Comparison of ENCODE assay signal across 10 cellular contexts in genomic region chr6:11139051-11139960, GRCh38. TPM values are rescaled to one million over a fixed set of nuclear protein-coding genes. Genes with fewer than 3 reads are reported as not detected.
DNase-seq lines count a peak whose midpoint lies in the region; ATAC-seq and TF ChIP-seq lines count a peak whose summit lies in the region.
"Had no signal": no experiment of that assay in that cellular context is flagged by ENCODE, and none has a peak within 500 bp of the region (broad histone marks: within the 10 kb centered on the region; RNA-seq: fewer than 3 reads in every experiment).

No MANE protein-coding gene starts in this region.

- no peaks in the 10 kb centered on the region; the same call in 1 of the 2 replicates for H3K36me3 ChIP-seq in Caco-2 (ENCODE audit: control insufficient read depth, insufficient read depth, low read length)
- H3K36me3 ChIP-seq in PC-9 (ENCODE audit: low read depth): peaks cover 8% of the 10 kb centered on the region; the same call in 1 of the 2 replicates
- no peaks in the 10 kb centered on the region for H3K36me3 ChIP-seq in GM23338 (ENCODE audit: insufficient read depth)

- H3K4me2 ChIP-seq in PC-9: no peak overlapping the region
- no peak overlapping the region for H3K4me2 ChIP-seq in GM23338

- no peak overlapping the region for H3K4me3 Mint-ChIP-seq in Caco-2 (ENCODE audit: unreplicated experiment)
- no peak overlapping the region for H3K4me3 Mint-ChIP-seq in GM23338

- H3K27ac ChIP-seq in PC-9 (no peak overlapping the region), GM23338 (ENCODE audit: low read depth) (no peak overlapping the region)

- no peaks in the 10 kb centered on the region for H4K20me1 ChIP-seq in PC-9 (ENCODE audit: insufficient read depth)
- H4K20me1 ChIP-seq in GM23338 (replicated peaks; ENCODE audit: insufficient read depth): no peaks in the 10 kb centered on the region

- H2AFZ ChIP-seq in PC-9: no peak overlapping the region
- H2AFZ ChIP-seq in GM23338: no peak overlapping the region

- H3K9me2 ChIP-seq in PC-9 (ENCODE audit: insufficient read depth) (no peaks in the 10 kb centered on the region), GM23338 (ENCODE audit: insufficient read depth) (no peaks in the 10 kb centered on the region)

- TF ChIP-seq CTCF in Caco-2 (IDR thresholded peaks at IDR 0.05; ENCODE audit: insufficient read depth in 1 of 2, low read depth in 1 of 2, low read length in 1 of 2, severe bottlenecking in 1 of 2, unreplicated experiment in 1 of 2) (no peak), PC-9 (conservative IDR thresholded peaks at IDR 0.05) (no peak), fibroblast of pulmonary artery (IDR thresholded peaks at IDR 0.05; ENCODE audit: low read length, missing control alignments) (no peak), GM23338 (conservative IDR thresholded peaks at IDR 0.05; ENCODE audit: low read depth in 2 of 2) (no peak)

- peak overlapping the region; percentile 19 for H3K27ac Mint-ChIP-seq in Caco-2 (ENCODE audit: unreplicated experiment)
- H3K27ac Mint-ChIP-seq in GM23338: no peak overlapping the region

- H3K9me3 Mint-ChIP-seq in Caco-2 (ENCODE audit: unreplicated experiment) (no peaks in the 10 kb centered on the region), GM23338 (no peaks in the 10 kb centered on the region)

- no peaks in the 10 kb centered on the region for H3K27me3 ChIP-seq in Caco-2 (replicated peaks; ENCODE audit: control insufficient read depth, insufficient read depth, low read length)
- no peaks in the 10 kb centered on the region for H3K27me3 ChIP-seq in PC-9 (ENCODE audit: insufficient read depth, low read depth)
- no peaks in the 10 kb centered on the region for H3K27me3 ChIP-seq in GM23338 (ENCODE audit: insufficient read depth)

- H3F3A ChIP-seq in PC-9 (ENCODE audit: insufficient read depth, low read depth) (no peaks in the 10 kb centered on the region), GM23338 (replicated peaks; ENCODE audit: low read depth) (no peaks in the 10 kb centered on the region)

- H3K27me3 Mint-ChIP-seq in Caco-2 (ENCODE audit: insufficient read depth, unreplicated experiment) (no peaks in the 10 kb centered on the region), GM23338 (ENCODE audit: insufficient read depth, low read depth, poor library complexity) (no peaks in the 10 kb centered on the region)

- H3K4me1 ChIP-seq in Caco-2 (peaks cover 10% of the 10 kb centered on the region; the same call in 1 of the 2 replicates), PC-9 (replicated peaks; ENCODE audit: insufficient read depth) (0 out of 2 replicates have a peak, but pooled peaks cover 6% of the 10 kb centered on the region), GM23338 (ENCODE audit: insufficient read depth) (peaks cover 12% of the 10 kb centered on the region)

- ATAC-seq in GM21576 (IDR thresholded peaks at IDR 0.05; ENCODE audit: unreplicated experiment) (peak; percentile 44), GM21390 (IDR thresholded peaks at IDR 0.05; ENCODE audit: unreplicated experiment) (no peak), GM21825 (IDR thresholded peaks at IDR 0.05; ENCODE audit: unreplicated experiment) (no peak), GM23338 (no peak)
- ATAC-seq: left lobe of liver had no signal

- BruUV-seq in Caco-2 (replicated peaks; lab: Mats Ljungman, UMichigan) (no TSS peak), PC-9 (replicated peaks; lab: Mats Ljungman, UMichigan) (TSS peak; percentile 13)

- no peak overlapping the region for H3K4me3 ChIP-seq in Caco-2 (ENCODE audit: low read depth, low read length)
- H3K4me3 ChIP-seq in PC-9: no peak overlapping the region
- no peak overlapping the region for H3K4me3 ChIP-seq in fibroblast of pulmonary artery (replicated peaks; ENCODE audit: low read depth, low read length)
- no peak overlapping the region for H3K4me3 ChIP-seq in GM23338

- POLR2A ChIA-PET in Caco-2 (lab: Charles Lee) (no interaction called here), PC-9 (lab: Charles Lee; ENCODE audit: unreplicated experiment) (interaction anchor here (0.6 kb wide), 1 partner anchor 909 kb away, joined by 4 read pairs; no protein-coding TSS in a partner anchor)

- no peak for DNase-seq in Caco-2
- peak; percentile 42 to 53 for DNase-seq in PC-9
- peak; percentile 35 for DNase-seq in fibroblast of pulmonary artery (ENCODE audit: low read depth)
- no peak for DNase-seq in KG1 (lab: John Stamatoyannopoulos, UW)
- no peak for DNase-seq in GM23338 (ENCODE audit: low spot score)
- DNase-seq: COR-L47 had no signal

- peaks cover 16% of the 10 kb centered on the region for H3K4me1 Mint-ChIP-seq in Caco-2 (ENCODE audit: low read depth, unreplicated experiment)
- peaks cover 26% of the 10 kb centered on the region; the same call in 2 of the 3 replicates for H3K4me1 Mint-ChIP-seq in GM23338

- intact Hi-C loops in Caco-2 (cut with micrococcal nuclease; ENCODE audit: unreplicated experiment) (no loop called here), PC-9 (cut with micrococcal nuclease; ENCODE audit: unreplicated experiment) (no loop called here)

- no peaks in the 10 kb centered on the region for H3K79me2 ChIP-seq in PC-9 (ENCODE audit: low read depth)
- no peaks in the 10 kb centered on the region for H3K79me2 ChIP-seq in GM23338 (replicated peaks; ENCODE audit: insufficient read depth)

- H3K9me3 ChIP-seq in Caco-2 (no peaks in the 10 kb centered on the region), PC-9 (ENCODE audit: insufficient read depth, low read depth) (no peaks in the 10 kb centered on the region)

- CTCF ChIA-PET in Caco-2 (lab: Charles Lee): no interaction called here
- CTCF ChIA-PET in PC-9 (lab: Charles Lee): interaction anchor here (1.2 kb wide), 1 partner anchor 44 kb away, joined by 3 read pairs; no protein-coding TSS in a partner anchor

- peaks cover 8% of the 10 kb centered on the region for H3K36me3 Mint-ChIP-seq in Caco-2 (ENCODE audit: insufficient read depth, unreplicated experiment)
- H3K36me3 Mint-ChIP-seq in GM23338 (ENCODE audit: low read depth): peaks cover 11% of the 10 kb centered on the region; the same call in 2 of the 3 replicates

TF ChIP-seq in GM23338, 12 proteins besides CTCF, POLR2A, EP300 and RAD21 (continues in another document):
- TF ChIP-seq ETS1 (IDR thresholded peaks at IDR 0.05) (no peak), ZNF114 (CRISPR knock-in tag; IDR thresholded peaks at IDR 0.05) (no peak), REST (IDR thresholded peaks at IDR 0.05; ENCODE audit: unreplicated experiment) (no peak), EZH2 (IDR thresholded peaks at IDR 0.05; ENCODE audit: low read depth, unreplicated experiment) (no peak)

RNA-seq across cellular contexts. Expression of gene ERVFRD-1, which starts 27.8 kb away (rescaled TPM):
- 0.29 and 0.58 TPM in 2 replicates for total RNA-seq in Caco-2 (2022)
- total RNA-seq in PC-9 (2021): not detected in 2 replicates
- total RNA-seq in GM23338 (2014; rRNA removed; shearing (Covaris generic)): not detected in 2 replicates
- polyA plus RNA-seq in GM23338 (2016; fragmentation: Nextera tagmentation; extraction: Ambion mirVana): 0.06 and 0.28 TPM in 2 replicates

RNA-seq across cellular contexts. Expression of gene SMIM13, which starts 45.7 kb away (rescaled TPM):
- 16.3 and 18.8 TPM in 2 replicates for total RNA-seq in Caco-2 (2022)
- 16.7 and 22.2 TPM in 2 replicates for total RNA-seq in PC-9 (2021)
- 11.1 and 12.7 TPM in 2 replicates for total RNA-seq in GM23338 (2014; rRNA removed; shearing (Covaris generic))
- polyA plus RNA-seq in GM23338 (2016; fragmentation: Nextera tagmentation; extraction: Ambion mirVana): 7.2 and 7.3 TPM in 2 replicates

Comparison
In these comparisons a context has a peak if more than half of its experiments do, and no peak if none do; other contexts are left out.
1. DNase-seq: peak in PC-9 (2 of 2) and fibroblast of pulmonary artery (single experiment); none in Caco-2 (0 of 2), KG1 (single experiment) and GM23338 (single experiment).